14 cellular contexts compared by ENCODE assay signal in genomic region chr6:122845916-122846632, GRCh38. TPM values are rescaled to one million over a fixed set of nuclear protein-coding genes. Genes with fewer than 3 reads are reported as not detected.
A peak's percentile ranks its signal among the peaks of the same experiment; 100 is the strongest.
DNase-seq lines count a peak whose midpoint lies in the region; ATAC-seq and TF ChIP-seq lines count a peak whose summit lies in the region.
"Had no signal": no experiment of that assay in that cellular context is flagged by ENCODE, and none has a peak within 500 bp of the region (broad histone marks: within the 10 kb centered on the region; RNA-seq: fewer than 3 reads in every experiment).

No MANE protein-coding gene starts in this region.

- H3K9me3 Mint-ChIP-seq in WTC11, result peaks cover 7% of the 10 kb centered on the region
- H3K9me3 Mint-ChIP-seq: activated B cell treated with CpG ODN at 0.5 μM for 24 hours had no signal

- POLR2A ChIA-PET in SK-N-SH (lab: Yijun Ruan, JAX), result no interaction called here
- POLR2A ChIA-PET in WTC11 (lab: Charles Lee), result no interaction called here

- TF ChIP-seq RAD21 in SK-N-SH (IDR thresholded peaks at IDR 0.05; ENCODE audit: low read length), result no peak

- ATAC-seq in SK-N-SH treated with all-trans-retinoic acid at 6 μM for 48 hours, result no peak
- no peak for ATAC-seq in WTC11
- ATAC-seq in HG02938 (IDR thresholded peaks at IDR 0.05; ENCODE audit: unreplicated experiment), result no peak
- no peak for ATAC-seq in sciatic nerve
- ATAC-seq: left lobe of liver had no signal

- H4K20me1 ChIP-seq in SK-N-SH (ENCODE audit: insufficient read depth), result no peaks in the 10 kb centered on the region

- H3K27me3 Mint-ChIP-seq in WTC11 (ENCODE audit: low read depth), result peaks cover 10% of the 10 kb centered on the region
- H3K27me3 Mint-ChIP-seq: activated B cell treated with CpG ODN at 0.5 μM for 24 hours; activated naive CD8-positive, alpha-beta T cell had no signal

- H3K4me3 Mint-ChIP-seq in WTC11, result no peak overlapping the region
- H3K4me3 Mint-ChIP-seq: activated B cell treated with CpG ODN at 0.5 μM for 24 hours; activated naive CD8-positive, alpha-beta T cell had no signal

- H3K9me2 ChIP-seq in SK-N-SH, result no peaks in the 10 kb centered on the region

- peaks cover 10% of the 10 kb centered on the region for H3K36me3 Mint-ChIP-seq in WTC11
- H3K36me3 Mint-ChIP-seq: activated naive CD8-positive, alpha-beta T cell had no signal

- H2AFZ ChIP-seq in SK-N-SH (ENCODE audit: low read depth), result peak overlapping the region; percentile 48; the same call in 1 of the 2 replicates

- CTCF ChIA-PET in SK-N-SH (lab: Yijun Ruan, JAX) (interaction anchor here (1.0 kb wide), 1 partner anchor 355 kb away, joined by 3 read pairs; no protein-coding TSS in a partner anchor), WTC11 (lab: Charles Lee) (interaction anchor here (1.0 kb wide), 1 partner anchor 102 kb away, joined by 3 read pairs; no protein-coding TSS in a partner anchor)

- H3K36me3 ChIP-seq in SK-N-SH (replicated peaks in 1 of 2; ENCODE audit: control insufficient read depth in 1 of 2, insufficient read depth in 2 of 2, low read length in 1 of 2) (no peaks in the 10 kb centered on the region), vagina (no peaks in the 10 kb centered on the region)
- H3K36me3 ChIP-seq: tibial artery had no signal

- no peaks in the 10 kb centered on the region; the same call in 1 of the 2 replicates for H3K27me3 ChIP-seq in SK-N-SH (ENCODE audit: insufficient read depth)
- no peaks in the 10 kb centered on the region for H3K27me3 ChIP-seq in vagina
- H3K27me3 ChIP-seq: tibial artery had no signal

- no peaks in the 10 kb centered on the region for H3F3A ChIP-seq in SK-N-SH (replicated peaks; ENCODE audit: insufficient read depth)

- TF ChIP-seq EP300 in SK-N-SH (IDR thresholded peaks at IDR 0.05; ENCODE audit: borderline replicate concordance in 1 of 2, low read depth in 1 of 2, low read length in 1 of 2), result no peak

- TF ChIP-seq CTCF in SK-N-SH (IDR thresholded peaks at IDR 0.05) (no peak), WTC11 (IDR thresholded peaks at IDR 0.05) (no peak), fibroblast of the aortic adventitia (IDR thresholded peaks at IDR 0.05; ENCODE audit: insufficient read depth, low read length) (no peak), vagina (IDR thresholded peaks at IDR 0.05) (no peak)

- no peak overlapping the region for H3K27ac ChIP-seq in SK-N-SH (ENCODE audit: low read depth in 2 of 2, low read length in 1 of 2)
- peak overlapping the region; percentile 29 for H3K27ac ChIP-seq in vagina
- H3K27ac ChIP-seq: tibial artery had no signal

- no peaks in the 10 kb centered on the region for H3K79me2 ChIP-seq in SK-N-SH (ENCODE audit: insufficient read depth)

- H3K4me1 ChIP-seq in SK-N-SH (ENCODE audit: control insufficient read depth in 1 of 2, insufficient read depth in 2 of 2, low read depth in 1 of 2, low read length in 1 of 2) (no peaks in the 10 kb centered on the region), vagina (no peaks in the 10 kb centered on the region)
- H3K4me1 ChIP-seq: tibial artery had no signal

- no peak overlapping the region; a peak in 2 of 4 replicates for H3K4me3 ChIP-seq in SK-N-SH (ENCODE audit: low read depth in 2 of 2, low read length in 1 of 2)
- no peak overlapping the region for H3K4me3 ChIP-seq in fibroblast of the aortic adventitia (ENCODE audit: low read depth, low read length)
- H3K4me3 ChIP-seq in vagina, result peak overlapping the region in 1 of 2 donors; percentile 13
- H3K4me3 ChIP-seq: tibial artery had no signal

- H3K27ac Mint-ChIP-seq in WTC11, result peak overlapping the region; percentile 91
- H3K27ac Mint-ChIP-seq: activated B cell treated with CpG ODN at 0.5 μM for 24 hours; activated naive CD8-positive, alpha-beta T cell had no signal

- peaks cover 33% of the 10 kb centered on the region for H3K4me1 Mint-ChIP-seq in WTC11
- H3K4me1 Mint-ChIP-seq: activated B cell treated with CpG ODN at 0.5 μM for 24 hours had no signal

- no peak overlapping the region for H3K9ac ChIP-seq in SK-N-SH

- H3K9me3 ChIP-seq in SK-N-SH (no peaks in the 10 kb centered on the region), vagina (no peaks in the 10 kb centered on the region)
- H3K9me3 ChIP-seq: tibial artery had no signal

- peak overlapping the region; percentile 65; the same call in 1 of the 2 replicates for H3K4me2 ChIP-seq in SK-N-SH

- no peak for TF ChIP-seq POLR2A in vagina (IDR thresholded peaks at IDR 0.05)

- WGBS in SK-N-SH (ENCODE audit: low lambda C conversion rate), result 28% methylated on average over 3 of the region's 3 CpGs

- intact Hi-C loops in vagina (cut with DNase I) (no loop called here), sciatic nerve (cut with DNase I) (no loop called here)

- no peak for DNase-seq in SK-N-SH
- DNase-seq in WTC11 (ENCODE audit: low spot score), result no peak
- DNase-seq in fibroblast of the aortic adventitia (ENCODE audit: low read depth), result peak; percentile 44
- DNase-seq in vagina (ENCODE audit: extremely low spot score in 2 of 2), result no peak
- DNase-seq in SW480 (ENCODE audit: low spot score), result no peak
- no peak for DNase-seq in sciatic nerve (ENCODE audit: low spot score)
- DNase-seq: activated B cell treated with CpG ODN at 0.5 μM for 24 hours, glutamatergic neuron, NCI-H510A treated with DMSO at 0.1 percent for 48 hours, tibial artery had no signal

TF ChIP-seq in SK-N-SH, 30 proteins besides CTCF, POLR2A, EP300 and RAD21:
- TF ChIP-seq MXI1 (IDR thresholded peaks at IDR 0.05; ENCODE audit: low read depth, low read length), result no peak
- TF ChIP-seq JUND (IDR thresholded peaks at IDR 0.05), result no peak
- TF ChIP-seq SMC3 (IDR thresholded peaks at IDR 0.05; ENCODE audit: low read depth, low read length), result no peak
- TF ChIP-seq TCF12 (IDR thresholded peaks at IDR 0.05), result no peak
- TF ChIP-seq POLR2AphosphoS5 (IDR thresholded peaks at IDR 0.05; ENCODE audit: low read depth, low read length), result no peak
- TF ChIP-seq TEAD4 (IDR thresholded peaks at IDR 0.05; ENCODE audit: borderline replicate concordance, insufficient read depth), result no peak
- no peak for TF ChIP-seq RFX5 (IDR thresholded peaks at IDR 0.05; ENCODE audit: low read length)
- no peak for TF ChIP-seq MEF2A (IDR thresholded peaks at IDR 0.05; ENCODE audit: borderline replicate concordance, low read depth)
- no peak for TF ChIP-seq FOXJ3 (CRISPR knock-in tag; IDR thresholded peaks at IDR 0.05)
- TF ChIP-seq MAX (IDR thresholded peaks at IDR 0.05; ENCODE audit: low read depth), result no peak
- TF ChIP-seq FOSL2 (IDR thresholded peaks at IDR 0.05; ENCODE audit: borderline replicate concordance, low read depth), result no peak
- no peak for TF ChIP-seq YY1 (IDR thresholded peaks at IDR 0.05; ENCODE audit: low read depth)

TF ChIP-seq in SK-N-SH treated with all-trans-retinoic acid at 6 μM for 48 hours, 23 proteins besides CTCF, POLR2A, EP300 and RAD21:
- TF ChIP-seq ZFP30 (CRISPR knock-in tag; IDR thresholded peaks at IDR 0.05), result no peak

TF ChIP-seq in WTC11, 78 proteins besides CTCF, POLR2A, EP300 and RAD21 (continues in another document):
- TF ChIP-seq NR2C2 (CRISPR knock-in tag; IDR thresholded peaks at IDR 0.05) (no peak), TCF7 (CRISPR knock-in tag; IDR thresholded peaks at IDR 0.05; ENCODE audit: low read depth) (no peak), ZNF396 (CRISPR knock-in tag; IDR thresholded peaks at IDR 0.05; ENCODE audit: borderline replicate concordance) (no peak), USF1 (CRISPR knock-in tag; IDR thresholded peaks at IDR 0.05) (no peak), E2F4 (CRISPR knock-in tag; IDR thresholded peaks at IDR 0.05; ENCODE audit: borderline replicate concordance, low read depth) (no peak), HMGA2 (CRISPR knock-in tag; IDR thresholded peaks at IDR 0.05) (no peak), E2F5 (CRISPR knock-in tag; IDR thresholded peaks at IDR 0.05) (no peak), ETV6 (CRISPR knock-in tag; IDR thresholded peaks at IDR 0.05) (no peak), TEAD4 (CRISPR knock-in tag; IDR thresholded peaks at IDR 0.05) (no peak), MLX (CRISPR knock-in tag; IDR thresholded peaks at IDR 0.05) (no peak)

RNA-seq across cellular contexts. Expression of gene SMPDL3A, which starts 57.0 kb away (rescaled TPM):
- 1.8 and 2.0 TPM in 2 replicates for polyA plus RNA-seq in SK-N-SH (2012; rRNA removed)
- polyA plus RNA-seq in SK-N-SH (2012; cell fraction: cytosol; rRNA removed), result 1.7 and 2.4 TPM in 2 replicates
- polyA plus RNA-seq in SK-N-SH (2012; cell fraction: nucleus; rRNA removed), result 1.5 and 1.6 TPM in 2 replicates
- 2.0 to 2.8 TPM (median 2.1 TPM) in 3 replicates for total RNA-seq in WTC11 (2021)
- 18.6 and 19.6 TPM in 2 replicates for total RNA-seq in fibroblast of the aortic adventitia (ENCODE audit: low replicate concordance)
- total RNA-seq in vagina, result 44.7 TPM
- total RNA-seq in sciatic nerve, result 9.3 TPM
